ENCODE assay signal across 18 cellular contexts in the genomic region with DNA sequence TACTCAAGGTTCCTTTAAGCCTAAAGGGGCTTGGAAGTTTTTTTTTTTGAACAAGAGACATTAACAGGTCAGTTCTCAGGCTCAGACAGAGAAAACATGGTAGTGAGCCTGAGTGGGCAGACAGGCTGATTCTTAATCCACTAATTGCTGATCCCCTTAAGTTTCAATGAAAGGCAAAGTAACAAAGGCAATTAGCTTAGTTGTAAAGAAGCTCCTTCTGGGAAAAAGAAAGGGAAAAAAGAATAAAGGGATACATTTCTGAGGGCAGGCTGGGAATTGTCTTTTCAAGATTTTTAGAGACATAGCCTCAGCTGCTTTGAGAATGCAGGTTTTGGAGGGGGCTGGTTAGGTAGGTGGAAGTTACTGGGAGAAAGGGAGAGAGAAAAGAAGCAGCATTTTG.
DNase-seq lines count a peak whose midpoint lies in the region; ATAC-seq, FAIRE-seq and TF ChIP-seq lines count a peak whose summit lies in the region.
"Had no signal": no experiment of that assay in that cellular context is flagged by ENCODE, and none has a peak within 500 bp of the region (broad histone marks: within the 10 kb centered on the region; RNA-seq: fewer than 3 reads in every experiment).

No MANE protein-coding gene starts in this region.

- H3K36me3 Mint-ChIP-seq in GM23338 (ENCODE audit: low read depth) (no peaks in the 10 kb centered on the region), nephron progenitor cell (ENCODE audit: low read depth) (no peaks in the 10 kb centered on the region)
- H3K36me3 Mint-ChIP-seq: CD4-positive, CD25-positive, alpha-beta regulatory T cell; CD8-positive, alpha-beta memory T cell had no signal

- H3K9me3 Mint-ChIP-seq in GM23338 (no peaks in the 10 kb centered on the region), nephron progenitor cell (no peaks in the 10 kb centered on the region)
- H3K9me3 Mint-ChIP-seq: CD8-positive, alpha-beta memory T cell; H9 had no signal

- H3K4me3 ChIP-seq in GM23338 (no peak overlapping the region), WERI-Rb-1 (ENCODE audit: low read depth, low read length) (no peak overlapping the region), retinal pigment epithelial cell (ENCODE audit: low read length) (no peak overlapping the region), upper lobe of right lung (no peak overlapping the region)
- H3K4me3 ChIP-seq: BLaER1 treated with 17β-estradiol and CSF1 and Interleukin-3, amounts not matched to agents 10 nM and 100 nM had no signal

- DNase-seq in GM23338 (ENCODE audit: low spot score) (no peak), WERI-Rb-1 (peak; percentile 10), nephron progenitor cell (no peak), retinal pigment epithelial cell (ENCODE audit: low read depth) (peak; percentile 24), RCC 7860 (ENCODE audit: low spot score) (no peak), GM19239 (ENCODE audit: insufficient read length, low spot score) (no peak), upper lobe of right lung (no peak)
- DNase-seq: CD4-positive, CD25-positive, alpha-beta regulatory T cell; CD8-positive, alpha-beta memory T cell; COR-L47; DMS79; GDM1; H9 had no signal

- H3F3A ChIP-seq in GM23338 (replicated peaks; ENCODE audit: low read depth): no peaks in the 10 kb centered on the region

- H3K79me2 ChIP-seq in GM23338 (replicated peaks; ENCODE audit: insufficient read depth): no peaks in the 10 kb centered on the region

- H3K27ac ChIP-seq in GM23338 (ENCODE audit: low read depth): no peak overlapping the region
- no peak overlapping the region for H3K27ac ChIP-seq in WERI-Rb-1
- no peak overlapping the region for H3K27ac ChIP-seq in upper lobe of right lung
- H3K27ac ChIP-seq: BLaER1 treated with 17β-estradiol and CSF1 and Interleukin-3, amounts not matched to agents 10 nM and 100 nM had no signal

- intact Hi-C loops in upper lobe of right lung (cut with DNase I): no loop called here

- H3K4me2 ChIP-seq in GM23338: no peak overlapping the region
- H3K4me2 ChIP-seq: BLaER1 treated with 17β-estradiol and CSF1 and Interleukin-3, amounts not matched to agents 10 nM and 100 nM had no signal

- no peaks in the 10 kb centered on the region for H3K9me2 ChIP-seq in GM23338 (ENCODE audit: insufficient read depth)

- H3K4me3 Mint-ChIP-seq in GM23338: no peak overlapping the region
- H3K4me3 Mint-ChIP-seq in nephron progenitor cell: no peak overlapping the region
- H3K4me3 Mint-ChIP-seq: B cell; CD4-positive, CD25-positive, alpha-beta regulatory T cell; CD8-positive, alpha-beta memory T cell; H9 had no signal

- no peak overlapping the region for H2AFZ ChIP-seq in GM23338

- FAIRE-seq in RCC 7860 (lab: Jason Lieb, UNC): no peak
- FAIRE-seq in GM19239 (lab: Jason Lieb, UNC): no peak
- FAIRE-seq: GM12892, GM18507, H1 had no signal

- H3K9me3 ChIP-seq in WERI-Rb-1 (ENCODE audit: severe bottlenecking) (no peaks in the 10 kb centered on the region), upper lobe of right lung (no peaks in the 10 kb centered on the region)
- H3K9me3 ChIP-seq: BLaER1 treated with 17β-estradiol and CSF1 and Interleukin-3, amounts not matched to agents 10 nM and 100 nM had no signal

- ATAC-seq in GM23338: peak; percentile 51; the same call in 2 of the 3 replicates
- no peak for ATAC-seq in upper lobe of right lung

- H3K36me3 ChIP-seq in GM23338 (ENCODE audit: insufficient read depth) (no peaks in the 10 kb centered on the region), WERI-Rb-1 (no peaks in the 10 kb centered on the region), upper lobe of right lung (no peaks in the 10 kb centered on the region)
- H3K36me3 ChIP-seq: BLaER1 treated with 17β-estradiol and CSF1 and Interleukin-3, amounts not matched to agents 10 nM and 100 nM had no signal

- H4K20me1 ChIP-seq in GM23338 (replicated peaks; ENCODE audit: insufficient read depth): no peaks in the 10 kb centered on the region
- H4K20me1 ChIP-seq: BLaER1 treated with 17β-estradiol and CSF1 and Interleukin-3, amounts not matched to agents 10 nM and 100 nM had no signal

- H3K27me3 ChIP-seq in GM23338 (ENCODE audit: insufficient read depth) (no peaks in the 10 kb centered on the region), WERI-Rb-1 (ENCODE audit: insufficient read depth, low read depth, severe bottlenecking) (peaks cover 4% of the 10 kb centered on the region), upper lobe of right lung (no peaks in the 10 kb centered on the region)
- H3K27me3 ChIP-seq: BLaER1 treated with 17β-estradiol and CSF1 and Interleukin-3, amounts not matched to agents 10 nM and 100 nM had no signal

- H3K27me3 Mint-ChIP-seq in GM23338 (ENCODE audit: insufficient read depth, low read depth, poor library complexity) (no peaks in the 10 kb centered on the region), nephron progenitor cell (ENCODE audit: low read depth, poor library complexity) (peaks cover 4% of the 10 kb centered on the region)

- H3K4me1 ChIP-seq in GM23338 (ENCODE audit: insufficient read depth) (peaks cover 3% of the 10 kb centered on the region; the same call in 1 of the 2 replicates), upper lobe of right lung (no peaks in the 10 kb centered on the region)
- H3K4me1 ChIP-seq: BLaER1 treated with 17β-estradiol and CSF1 and Interleukin-3, amounts not matched to agents 10 nM and 100 nM had no signal

- H3K27ac Mint-ChIP-seq in GM23338 (no peak overlapping the region), nephron progenitor cell (peak overlapping the region; percentile 19)
- H3K27ac Mint-ChIP-seq: B cell; CD4-positive, CD25-positive, alpha-beta regulatory T cell; CD8-positive, alpha-beta memory T cell had no signal

- peaks cover 4% of the 10 kb centered on the region; the same call in 2 of the 3 replicates for H3K4me1 Mint-ChIP-seq in GM23338
- peaks cover 5% of the 10 kb centered on the region for H3K4me1 Mint-ChIP-seq in nephron progenitor cell
- H3K4me1 Mint-ChIP-seq: B cell; CD4-positive, CD25-positive, alpha-beta regulatory T cell; CD8-positive, alpha-beta memory T cell had no signal

- no peak for TF ChIP-seq CTCF in GM23338 (conservative IDR thresholded peaks at IDR 0.05; ENCODE audit: low read depth in 2 of 2)
- no peak for TF ChIP-seq CTCF in WERI-Rb-1 (IDR thresholded peaks at IDR 0.05; ENCODE audit: low read depth, low read length)
- TF ChIP-seq CTCF in nephron progenitor cell (IDR thresholded peaks at IDR 0.05): no peak
- no peak for TF ChIP-seq CTCF in retinal pigment epithelial cell (conservative IDR thresholded peaks at IDR 0.05; ENCODE audit: low read depth, low read length)
- no peak for TF ChIP-seq CTCF in upper lobe of right lung (IDR thresholded peaks at IDR 0.05)

TF ChIP-seq in GM23338, 12 proteins besides CTCF, POLR2A, EP300 and RAD21 (continues in another document):
- TF ChIP-seq STAT1 (IDR thresholded peaks at IDR 0.05; ENCODE audit: unreplicated experiment): no peak
- TF ChIP-seq ETS1 (IDR thresholded peaks at IDR 0.05): no peak
- no peak for TF ChIP-seq ZNF331 (CRISPR knock-in tag; IDR thresholded peaks at IDR 0.05; ENCODE audit: low read depth)
- no peak for TF ChIP-seq NANOG (IDR thresholded peaks at IDR 0.05; ENCODE audit: borderline replicate concordance)
- no peak for TF ChIP-seq JUNB (IDR thresholded peaks at IDR 0.05; ENCODE audit: unreplicated experiment)

Comparison
In these comparisons a context has a peak if more than half of its experiments do, and no peak if none do; other contexts are left out.
1. DNase-seq: peak in WERI-Rb-1 (single experiment) and retinal pigment epithelial cell (single experiment); none in GM23338 (single experiment), nephron progenitor cell (single experiment), RCC 7860 (single experiment), GM19239 (single experiment) and upper lobe of right lung (single experiment).